In the genomic region with DNA sequence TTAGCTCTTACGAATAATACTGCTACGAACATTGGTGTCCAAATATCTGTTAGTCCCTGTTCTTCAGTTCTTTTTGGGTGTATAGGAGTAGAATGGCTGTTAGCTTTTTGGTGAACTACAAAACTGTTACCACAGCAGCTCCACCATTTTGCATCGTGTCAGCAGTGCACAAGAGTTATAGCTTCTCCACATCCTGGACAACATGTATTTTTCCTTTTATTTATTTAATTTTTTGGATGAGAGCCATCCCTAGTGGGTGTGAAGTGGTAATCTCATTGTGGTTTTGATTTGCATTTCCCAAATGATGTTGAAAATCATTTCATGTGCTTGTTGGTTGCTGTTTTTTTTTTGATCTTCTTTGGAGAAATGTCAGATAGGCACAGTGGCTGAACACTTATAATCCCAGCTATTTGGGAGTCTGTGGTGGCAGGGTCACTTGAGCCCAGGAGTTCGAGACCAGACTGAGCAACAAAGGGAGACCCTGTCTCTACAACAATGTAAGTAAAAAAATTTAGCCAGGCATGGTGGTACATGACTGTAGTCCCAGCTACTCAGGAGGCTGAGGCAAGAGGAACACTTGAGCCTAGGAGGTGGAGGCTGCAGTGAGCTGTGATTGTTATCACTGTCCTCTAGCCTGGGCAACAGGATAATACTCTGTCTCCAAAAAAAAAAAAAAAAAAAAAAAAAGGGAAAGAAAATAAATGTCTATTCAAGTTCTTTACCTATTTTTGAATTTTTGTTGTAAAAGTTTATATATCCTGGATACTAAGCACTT, we compare ENCODE assay signal across 23 cellular contexts.
"Had no signal": no experiment of that assay in that cellular context is flagged by ENCODE, and none has a peak within 500 bp of the region (broad histone marks: within the 10 kb centered on the region; RNA-seq: fewer than 3 reads in every experiment).

No MANE protein-coding gene starts in this region.

- H3K27me3 Mint-ChIP-seq: activated naive CD8-positive, alpha-beta T cell treated with anti-CD3 and anti-CD28 coated beads, Interleukin-2, amount 10 ng/mL, durations not matched to agents 7 days and 5 days; central memory CD8-positive, alpha-beta T cell; dendritic cell treated with granulocyte-macrophage colony-stimulating factor and Interleukin-4, amounts not matched to agents 40 ng/mL and 50 ng/mL, for 4 days; stimulated activated naive B cell treated with anti-CD40 and anti-IgM and Interleukin-4, amounts not matched to agents 10 μg/mL and 1 μg/mL and 100 μg/mL, for 72 hours had no signal

- H3K27ac ChIP-seq: left lung, lower lobe of right lung, neutrophil, stomach, thyroid gland had no signal

- H3K4me3 Mint-ChIP-seq: activated naive CD4-positive, alpha-beta T cell treated with anti-CD3 and anti-CD28 coated beads for 36 hours; activated naive CD8-positive, alpha-beta T cell treated with anti-CD3 and anti-CD28 coated beads, Interleukin-2, amount 10 ng/mL, durations not matched to agents 7 days and 5 days; central memory CD8-positive, alpha-beta T cell; dendritic cell treated with granulocyte-macrophage colony-stimulating factor and Interleukin-4, amounts not matched to agents 40 ng/mL and 50 ng/mL, for 4 days; endodermal cell; nephron; stimulated activated naive B cell treated with anti-CD40 and anti-IgM and Interleukin-4, amounts not matched to agents 10 μg/mL and 1 μg/mL and 100 μg/mL, for 72 hours; T-helper 2 cell treated with Interferon-gamma antibody and Interleukin-4, amounts not matched to agents 5 μg/mL and 100 μg/mL, for 36 hours had no signal

- H3K4me1 ChIP-seq: thyroid gland had no signal

- H3K9me3 Mint-ChIP-seq: central memory CD8-positive, alpha-beta T cell; dendritic cell treated with granulocyte-macrophage colony-stimulating factor and Interleukin-4, amounts not matched to agents 40 ng/mL and 50 ng/mL, for 4 days; endodermal cell had no signal

- DNase-seq: activated CD4-positive, alpha-beta T cell treated with anti-CD3 and anti-CD28 coated beads for 4 hours; activated CD4-positive, alpha-beta T cell treated with anti-CD3 and anti-CD28 coated beads, Interleukin-2, amount 50 U/mL, for 4 hours; activated effector memory CD4-positive, alpha-beta T cell treated with anti-CD3 and anti-CD28 coated beads, Interleukin-2, amount 50 U/mL, for 16 hours; activated naive CD4-positive, alpha-beta T cell treated with anti-CD3 and anti-CD28 coated beads for 36 hours; activated naive CD8-positive, alpha-beta T cell treated with anti-CD3 and anti-CD28 coated beads, Interleukin-2, amount 10 ng/mL, durations not matched to agents 7 days and 5 days; endodermal cell; left lung; lower lobe of right lung; mesenchymal stem cell; stimulated activated CD4-positive, alpha-beta T cell treated with anti-CD3 and anti-CD28 coated beads, Interleukin-15, amount 100 ng/mL, for 24 hours; stimulated activated CD4-positive, alpha-beta T cell treated with anti-CD3 and anti-CD28 coated beads, Interleukin-2, amount 100 ng/mL, for 24 hours; stimulated activated naive B cell treated with anti-CD40 and anti-IgM and Interleukin-4, amounts not matched to agents 10 μg/mL and 1 μg/mL and 100 μg/mL, for 72 hours; stomach; T-helper 1 cell; thyroid gland had no signal

- H3K4me3 ChIP-seq: left lung, lower lobe of right lung, stomach, thyroid gland had no signal

- H3K27ac Mint-ChIP-seq: activated naive CD4-positive, alpha-beta T cell treated with anti-CD3 and anti-CD28 coated beads for 36 hours; activated naive CD8-positive, alpha-beta T cell treated with anti-CD3 and anti-CD28 coated beads, Interleukin-2, amount 10 ng/mL, durations not matched to agents 7 days and 5 days; dendritic cell treated with granulocyte-macrophage colony-stimulating factor and Interleukin-4, amounts not matched to agents 40 ng/mL and 50 ng/mL, for 4 days; endodermal cell; nephron; stimulated activated naive B cell treated with anti-CD40 and anti-IgM and Interleukin-4, amounts not matched to agents 10 μg/mL and 1 μg/mL and 100 μg/mL, for 72 hours; T-helper 2 cell treated with Interferon-gamma antibody and Interleukin-4, amounts not matched to agents 5 μg/mL and 100 μg/mL, for 36 hours had no signal

- FAIRE-seq: bronchial epithelial cell, frontal cortex had no signal

- ATAC-seq: esophagus mucosa; left lung; lower lobe of right lung; stimulated activated naive B cell treated with anti-CD40 and anti-IgM and Interleukin-4, amounts not matched to agents 10 μg/mL and 1 μg/mL and 100 μg/mL, for 72 hours had no signal

- H3K36me3 ChIP-seq: left lung, lower lobe of right lung, neutrophil, stomach, thyroid gland had no signal

- H3K27me3 ChIP-seq: left lung, neutrophil, stomach, thyroid gland had no signal

- H3K9me3 ChIP-seq: left lung, lower lobe of right lung, neutrophil, stomach, thyroid gland had no signal
